8 cellular contexts compared by ENCODE assay signal in genomic region chr16:14302399-14303181, GRCh38.
DNase-seq lines count a peak whose midpoint lies in the region; ATAC-seq, FAIRE-seq and TF ChIP-seq lines count a peak whose summit lies in the region.

No MANE protein-coding gene starts in this region.

- H3K27me3 ChIP-seq in sigmoid colon: no peaks in the 10 kb centered on the region

- H3K27me3 Mint-ChIP-seq in activated naive CD4-positive, alpha-beta T cell treated with anti-CD3 and anti-CD28 coated beads, Interleukin-2, amount 10 ng/mL, durations not matched to agents 7 days and 5 days: peaks cover 57% of the 10 kb centered on the region

- peaks cover 0 to 55% (median 37%) of the 10 kb centered on the region in 4 donors for H3K4me1 ChIP-seq in sigmoid colon

- TF ChIP-seq CTCF in D721Med (IDR thresholded peaks at IDR 0.05; ENCODE audit: insufficient read depth, missing control alignments): no peak
- TF ChIP-seq CTCF in GM20000 (IDR thresholded peaks at IDR 0.05; ENCODE audit: extremely low read depth, missing control alignments): no peak
- TF ChIP-seq CTCF in sigmoid colon (IDR thresholded peaks at IDR 0.05): no peak

- H3K36me3 ChIP-seq in sigmoid colon: no peaks in the 10 kb centered on the region

- peak overlapping the region; percentile 75 for H3K4me3 Mint-ChIP-seq in activated naive CD4-positive, alpha-beta T cell treated with anti-CD3 and anti-CD28 coated beads, Interleukin-2, amount 10 ng/mL, durations not matched to agents 7 days and 5 days

- H3K27ac Mint-ChIP-seq in activated naive CD4-positive, alpha-beta T cell treated with anti-CD3 and anti-CD28 coated beads, Interleukin-2, amount 10 ng/mL, durations not matched to agents 7 days and 5 days: no peak overlapping the region

- 0 to 1% methylated on average over 86 of the region's 86 CpGs for WGBS in sigmoid colon, 2 donors

- no peak for TF ChIP-seq POLR2A in sigmoid colon (IDR thresholded peaks at IDR 0.05)

- no peaks in the 10 kb centered on the region for H3K9me3 ChIP-seq in sigmoid colon

- peak overlapping the region; percentile 84 to 92 (median 91) for H3K27ac ChIP-seq in sigmoid colon

- intact Hi-C loops in left ventricle myocardium superior (cut with micrococcal nuclease) (no loop called here), sigmoid colon (cut with DNase I) (loop anchor here (2.0 to 5.0 kb wide), 4 partner anchors 18 to 380 kb away; partner anchors contain the start of gene ERCC4)

- TF ChIP-seq EP300 in sigmoid colon (IDR thresholded peaks at IDR 0.05): no peak

- no peaks in the 10 kb centered on the region for H3K9me3 Mint-ChIP-seq in activated naive CD4-positive, alpha-beta T cell treated with anti-CD3 and anti-CD28 coated beads, Interleukin-2, amount 10 ng/mL, durations not matched to agents 7 days and 5 days

- DNase-seq in D721Med (ENCODE audit: insufficient read length, low spot score): peak; percentile 56
- DNase-seq in GM20000 (ENCODE audit: low spot score): peak; percentile 74
- DNase-seq in HT-29 (ENCODE audit: low spot score): peak; percentile 12
- DNase-seq in activated naive CD4-positive, alpha-beta T cell treated with anti-CD3 and anti-CD28 coated beads, Interleukin-2, amount 10 ng/mL, durations not matched to agents 7 days and 5 days: peak; percentile 47
- peak; percentile 58 for DNase-seq in left ventricle myocardium superior
- no peak for DNase-seq in sigmoid colon
- DNase-seq in effector CD8-positive, alpha-beta T cell (lab: John Stamatoyannopoulos, UW): no peak
- no peak for DNase-seq in superior temporal gyrus (ENCODE audit: extremely low spot score)

- CTCF ChIA-PET in activated naive CD4-positive, alpha-beta T cell treated with anti-CD3 and anti-CD28 coated beads, Interleukin-2, amount 10 ng/mL, durations not matched to agents 7 days and 5 days (lab: Charles Lee): interaction anchor here (0.8 to 1.1 kb wide), 2 partner anchors 226 to 383 kb away, joined by 4 to 5 read pairs; no protein-coding TSS in a partner anchor

- ATAC-seq in left ventricle myocardium superior: peak; percentile 33

- no peaks in the 10 kb centered on the region for H3K36me3 Mint-ChIP-seq in activated naive CD4-positive, alpha-beta T cell treated with anti-CD3 and anti-CD28 coated beads, Interleukin-2, amount 10 ng/mL, durations not matched to agents 7 days and 5 days

- H3K4me3 ChIP-seq in sigmoid colon: peak overlapping the region; percentile 87 to 100 (median 97)

- no peak for FAIRE-seq in D721Med (lab: Jason Lieb, UNC)

- peaks cover 29% of the 10 kb centered on the region for H3K4me1 Mint-ChIP-seq in activated naive CD4-positive, alpha-beta T cell treated with anti-CD3 and anti-CD28 coated beads, Interleukin-2, amount 10 ng/mL, durations not matched to agents 7 days and 5 days

Comparison
In these comparisons a context has a peak if more than half of its experiments do, and no peak if none do; other contexts are left out.
1. DNase-seq: peak in D721Med (single experiment), GM20000 (single experiment), HT-29 (single experiment), activated naive CD4-positive, alpha-beta T cell treated with anti-CD3 and anti-CD28 coated beads, Interleukin-2, amount 10 ng/mL, durations not matched to agents 7 days and 5 days (single experiment) and left ventricle myocardium superior (single experiment); none in sigmoid colon (single experiment), effector CD8-positive, alpha-beta T cell (single experiment) and superior temporal gyrus (single experiment).